ENCODE assay signal across 18 cellular contexts in the genomic region with DNA sequence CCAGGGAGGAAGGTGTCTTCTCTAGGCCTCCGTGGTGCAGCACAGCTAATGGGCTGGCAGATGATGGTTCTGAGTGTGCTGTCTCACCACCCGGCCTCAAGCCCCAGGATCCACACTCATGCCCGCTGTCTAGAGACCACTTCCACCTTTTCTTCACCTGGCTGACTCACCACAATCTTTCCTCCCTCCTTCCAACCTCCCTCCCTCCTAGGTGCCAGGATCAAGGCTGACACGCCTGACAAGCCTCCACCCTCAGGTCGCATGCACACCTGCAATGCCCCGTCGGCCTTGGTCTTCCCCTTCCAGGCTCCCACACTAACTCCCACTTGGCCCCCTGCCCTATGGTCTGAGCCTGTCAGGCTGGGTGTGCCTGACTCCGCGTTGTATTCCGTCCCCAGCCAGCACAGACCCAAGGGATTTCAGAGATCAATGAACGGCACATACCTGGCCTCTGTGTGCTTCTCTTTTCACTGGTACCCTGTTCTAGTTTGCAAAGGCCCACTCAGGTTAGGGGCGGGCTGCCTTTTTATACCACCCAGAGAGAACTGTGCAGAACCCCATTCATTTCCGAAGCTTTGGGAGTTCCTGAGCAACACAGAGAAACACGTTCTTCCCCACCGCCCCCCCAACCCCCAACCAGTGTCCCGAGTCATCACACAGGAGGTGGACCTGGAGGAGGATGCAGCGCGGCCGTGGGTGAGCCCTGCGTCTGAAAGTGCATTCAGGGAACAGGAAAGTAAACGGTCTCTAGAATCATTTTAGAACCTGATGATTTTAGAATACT. TPM values are rescaled to one million over a fixed set of nuclear protein-coding genes. Genes with fewer than 3 reads are reported as not detected.
DNase-seq lines count a peak whose midpoint lies in the region; ATAC-seq and TF ChIP-seq lines count a peak whose summit lies in the region.
"Had no signal": no experiment of that assay in that cellular context is flagged by ENCODE, and none has a peak within 500 bp of the region (broad histone marks: within the 10 kb centered on the region; RNA-seq: fewer than 3 reads in every experiment).

No MANE protein-coding gene starts in this region.

- no peak overlapping the region for H2AFZ ChIP-seq in PC-3 (ENCODE audit: low read length)

- H3K27me3 ChIP-seq in BLaER1: no peaks in the 10 kb centered on the region
- no peaks in the 10 kb centered on the region for H3K27me3 ChIP-seq in PC-3 (ENCODE audit: low read length)

- DNase-seq in PC-3 (peak; percentile 28), chondrocyte (ENCODE audit: low spot score) (no peak), naive B cell (no peak), omental fat pad (ENCODE audit: low spot score) (no peak), cerebellar nuclear complex (lab: John Stamatoyannopoulos, UW) (no peak), mesothelial cell of epicardium (ENCODE audit: low spot score in 2 of 2, unreplicated experiment in 2 of 2) (no peak), NCI-H187 treated with DMSO at 0.1 percent for 48 hours (lab: John Stamatoyannopoulos, UW) (no peak)
- DNase-seq: ACHN; AML-193; CD4-positive, alpha-beta T cell; HFFc6; NCI-H1436 treated with DMSO at 0.1 percent for 48 hours; NCI-H2227 treated with DMSO at 0.1 percent for 48 hours; Right ventricle myocardium superior; SK-N-SH had no signal

- H3K36me3 Mint-ChIP-seq in chondrocyte (ENCODE audit: low read depth) (peaks cover 4% of the 10 kb centered on the region), naive B cell (no peaks in the 10 kb centered on the region), mesothelial cell of epicardium (no peaks in the 10 kb centered on the region)

- peaks cover 3% of the 10 kb centered on the region for H3K36me3 ChIP-seq in BLaER1
- H3K36me3 ChIP-seq in PC-3 (ENCODE audit: low read depth, low read length): peaks cover 5% of the 10 kb centered on the region; the same call in 1 of the 2 replicates

- intact Hi-C loops in PC-3 (cut with micrococcal nuclease): no loop called here

- H3K27ac Mint-ChIP-seq in chondrocyte (ENCODE audit: unreplicated experiment): peak overlapping the region; percentile 27
- peak overlapping the region; percentile 66 to 99 (median 95) for H3K27ac Mint-ChIP-seq in naive B cell
- no peak overlapping the region for H3K27ac Mint-ChIP-seq in mesothelial cell of epicardium
- H3K27ac Mint-ChIP-seq: CD4-positive, alpha-beta T cell; HFFc6 had no signal

- no TSS peak for BruUV-seq in PC-3 (replicated peaks; lab: Mats Ljungman, UMichigan)

- CTCF ChIA-PET in PC-3 (lab: Charles Lee): no interaction called here

- no peak for ATAC-seq in PC-3
- ATAC-seq in naive B cell (ENCODE audit: low read depth in 2 of 2): no peak
- no peak for ATAC-seq in omental fat pad (ENCODE audit: low FRiP score)
- ATAC-seq: K562, Panc1 had no signal

- H3F3A ChIP-seq in PC-3 (ENCODE audit: low read length, unreplicated experiment): no peaks in the 10 kb centered on the region

- peaks cover 98% of the 10 kb centered on the region for H3K79me2 ChIP-seq in PC-3 (ENCODE audit: low read length)

- H3K4me3 Mint-ChIP-seq in chondrocyte (ENCODE audit: unreplicated experiment) (no peak overlapping the region), naive B cell (peak overlapping the region in 1 of 8 donors; percentile 16), mesothelial cell of epicardium (no peak overlapping the region)
- H3K4me3 Mint-ChIP-seq: CD4-positive, alpha-beta T cell; HFFc6 had no signal

- H3K27ac ChIP-seq in BLaER1 (peak overlapping the region; percentile 10; the same call in 1 of the 2 replicates), PC-3 (ENCODE audit: low read length) (no peak overlapping the region)

- H3K4me2 ChIP-seq in BLaER1: peak overlapping the region; percentile 97
- no peak overlapping the region for H3K4me2 ChIP-seq in PC-3 (ENCODE audit: low read length)
- H3K4me2 ChIP-seq: SK-N-SH had no signal

- H4K20me1 ChIP-seq in BLaER1: peaks cover 87% of the 10 kb centered on the region
- H4K20me1 ChIP-seq in PC-3 (ENCODE audit: low read length): peaks cover 28% of the 10 kb centered on the region; the same call in 1 of the 2 replicates

- H3K4me1 Mint-ChIP-seq in chondrocyte (ENCODE audit: low read depth): peaks cover 62% of the 10 kb centered on the region
- peaks cover 37 to 74% (median 52%) of the 10 kb centered on the region in 3 donors for H3K4me1 Mint-ChIP-seq in naive B cell
- peaks cover 13% of the 10 kb centered on the region for H3K4me1 Mint-ChIP-seq in mesothelial cell of epicardium

- H3K4me1 ChIP-seq in BLaER1 (peaks cover 100% of the 10 kb centered on the region), PC-3 (ENCODE audit: insufficient read depth, low read length) (peaks cover 10% of the 10 kb centered on the region)

- H3K9ac ChIP-seq in BLaER1: no peak overlapping the region
- no peak overlapping the region for H3K9ac ChIP-seq in PC-3 (ENCODE audit: low read length)
- H3K9ac ChIP-seq: SK-N-SH had no signal

- H3K9me3 ChIP-seq in BLaER1 (no peaks in the 10 kb centered on the region), PC-3 (ENCODE audit: low read length) (no peaks in the 10 kb centered on the region)
- H3K9me3 ChIP-seq: SK-N-SH had no signal

- POLR2A ChIA-PET in PC-3 (lab: Charles Lee; ENCODE audit: unreplicated experiment): no interaction called here

- TF ChIP-seq CTCF in PC-3 (conservative IDR thresholded peaks at IDR 0.05; ENCODE audit: low read depth, low read length) (no peak), chondrocyte (IDR thresholded peaks at IDR 0.05) (no peak), omental fat pad (IDR thresholded peaks at IDR 0.05) (no peak), mesothelial cell of epicardium (IDR thresholded peaks at IDR 0.05; ENCODE audit: unreplicated experiment) (no peak)

- no peaks in the 10 kb centered on the region for H3K9me2 ChIP-seq in PC-3 (replicated peaks; ENCODE audit: low read length)
- H3K9me2 ChIP-seq: SK-N-SH had no signal

- H3K4me3 ChIP-seq in BLaER1 (no peak overlapping the region), PC-3 (ENCODE audit: low read length) (no peak overlapping the region)
- H3K4me3 ChIP-seq: K562 had no signal

- H3K27me3 Mint-ChIP-seq in chondrocyte (ENCODE audit: low read depth) (no peaks in the 10 kb centered on the region), naive B cell (no peaks in the 10 kb centered on the region), mesothelial cell of epicardium (ENCODE audit: low read depth) (no peaks in the 10 kb centered on the region)
- H3K27me3 Mint-ChIP-seq: CD4-positive, alpha-beta T cell had no signal

- H3K9me3 Mint-ChIP-seq in chondrocyte (ENCODE audit: low read depth) (no peaks in the 10 kb centered on the region), naive B cell (no peaks in the 10 kb centered on the region), mesothelial cell of epicardium (no peaks in the 10 kb centered on the region)
- H3K9me3 Mint-ChIP-seq: CD4-positive, alpha-beta T cell; HFFc6 had no signal

RNA-seq across cellular contexts. Expression of gene PMEPA1, which starts 39.3 kb away (rescaled TPM):
- total RNA-seq in PC-3 (2014; rRNA removed) (21.9 and 29.3 TPM in 2 replicates), chondrocyte (151 to 298 TPM (median 163 TPM) in 3 replicates), omental fat pad (10 to 100 TPM; 10.4 to 42.7 (median 18.9) TPM), mesothelial cell of epicardium (39.7 to 40.7 TPM (median 39.9 TPM) in 3 replicates)
- polyA plus RNA-seq in naive B cell (ENCODE audit: low read depth in 6 of 6): 10 to 100 TPM in 5 of 6 donors, 1 to 10 TPM in 1; 7.6 to 18.7 (median 12.5) TPM
- polyA plus RNA-seq: K562 had no signal

RNA-seq across cellular contexts. Expression of gene ZBP1, which starts 50.3 kb away (rescaled TPM):
- total RNA-seq in PC-3 (2014; rRNA removed) (0.12 TPM in 1 of 2 replicates, not detected in the other), chondrocyte (not detected in 3 replicates), omental fat pad (under 1 TPM in 3 of 4 donors, not detected in 1; 0.28 to 0.84 (median 0.56) TPM), mesothelial cell of epicardium (not detected in 3 replicates)
- 10 to 100 TPM in 5 of 6 donors, 1 to 10 TPM in 1; 7.6 to 24.1 (median 15.5) TPM for polyA plus RNA-seq in naive B cell (ENCODE audit: low read depth in 6 of 6)
- total RNA-seq: HFFc6, K562, Right ventricle myocardium superior had no signal
- polyA plus RNA-seq: K562, SK-N-SH had no signal
